ENCODE assay signal across 9 cellular contexts in the genomic region with DNA sequence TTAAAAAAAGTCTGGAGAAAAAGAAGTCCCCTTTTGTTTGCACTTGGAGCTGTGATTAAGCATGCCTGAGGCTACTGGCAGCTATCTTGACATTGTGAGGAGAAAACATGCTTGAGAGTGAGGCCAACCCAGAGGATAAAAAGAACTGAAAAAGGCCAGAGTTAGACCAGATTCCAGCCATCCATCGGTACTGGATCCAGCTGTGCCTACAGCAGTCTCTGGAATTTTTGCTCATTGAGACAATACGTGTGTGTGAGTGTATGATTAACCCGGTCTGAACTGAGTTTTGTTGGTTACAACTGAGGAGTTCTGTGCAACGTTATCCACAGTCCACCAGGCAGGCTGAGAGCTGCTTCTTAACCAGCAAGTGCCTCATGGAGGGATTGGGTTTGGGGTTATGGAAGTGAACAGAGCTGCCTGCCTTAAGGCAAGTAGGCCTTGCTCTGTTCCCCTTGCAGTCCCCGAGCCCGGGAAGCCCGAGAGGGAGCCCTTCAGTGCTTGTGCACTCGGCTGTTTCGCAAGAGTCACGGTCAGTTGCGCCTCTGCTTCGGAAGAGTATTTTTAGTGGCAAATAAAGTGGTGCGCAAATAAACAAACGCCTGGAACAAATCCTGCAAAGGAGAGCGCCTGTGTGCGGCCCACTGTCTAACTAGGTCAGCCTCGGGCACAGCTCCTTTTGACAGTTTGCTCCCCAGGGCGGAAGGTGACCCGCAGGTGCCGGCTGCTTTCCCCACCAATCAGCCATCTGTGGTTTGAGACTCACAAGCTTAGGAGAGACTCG. TPM values are rescaled to one million over a fixed set of nuclear protein-coding genes. Genes with fewer than 3 reads are reported as not detected.
DNase-seq lines count a peak whose midpoint lies in the region; ATAC-seq and TF ChIP-seq lines count a peak whose summit lies in the region.
"Had no signal": no experiment of that assay in that cellular context is flagged by ENCODE, and none has a peak within 500 bp of the region (broad histone marks: within the 10 kb centered on the region; RNA-seq: fewer than 3 reads in every experiment).

No MANE protein-coding gene starts in this region.

- TF ChIP-seq POLR2A in erythroblast (IDR thresholded peaks at IDR 0.05; ENCODE audit: low read length): no peak

- POLR2A ChIA-PET in activated CD4-positive, alpha-beta memory T cell treated with anti-CD3 and anti-CD28 coated beads for 36 hours (lab: Charles Lee): no interaction called here

- no peak overlapping the region for H3K27ac Mint-ChIP-seq in activated CD4-positive, alpha-beta memory T cell treated with anti-CD3 and anti-CD28 coated beads for 36 hours
- H3K27ac Mint-ChIP-seq: natural killer cell had no signal

- H3K9me3 ChIP-seq in right atrium auricular region (no peaks in the 10 kb centered on the region), thoracic aorta (no peaks in the 10 kb centered on the region)

- no peaks in the 10 kb centered on the region for H3K4me1 ChIP-seq in right atrium auricular region
- no peaks in the 10 kb centered on the region for H3K4me1 ChIP-seq in thoracic aorta (ENCODE audit: control insufficient read depth in 1 of 2, low read depth in 2 of 2)

- no peaks in the 10 kb centered on the region for H3K9me3 Mint-ChIP-seq in activated CD4-positive, alpha-beta memory T cell treated with anti-CD3 and anti-CD28 coated beads for 36 hours
- H3K9me3 Mint-ChIP-seq: natural killer cell had no signal

- H3K36me3 ChIP-seq in right atrium auricular region (no peaks in the 10 kb centered on the region), thoracic aorta (no peaks in the 10 kb centered on the region)

- DNase-seq in HuH-7 (ENCODE audit: low spot score) (peak; percentile 71), SKM-1 (lab: John Stamatoyannopoulos, UW; ENCODE audit: unreplicated experiment) (peak; percentile 78), right atrium auricular region (ENCODE audit: low spot score) (peak; percentile 66), thoracic aorta (ENCODE audit: low spot score) (no peak), LoVo (ENCODE audit: low spot score) (no peak), erythroblast (lab: John Stamatoyannopoulos, UW) (no peak)
- DNase-seq in activated CD4-positive, alpha-beta memory T cell treated with anti-CD3 and anti-CD28 coated beads for 36 hours: no peak
- DNase-seq: natural killer cell had no signal

- ATAC-seq in thoracic aorta (ENCODE audit: insufficient number of reproducible peaks, low FRiP score, low read depth): no peak
- ATAC-seq in GM21526 (IDR thresholded peaks at IDR 0.05; ENCODE audit: low FRiP score, unreplicated experiment): no peak
- ATAC-seq: natural killer cell had no signal

- no peak overlapping the region for H3K4me3 ChIP-seq in right atrium auricular region
- peak overlapping the region; percentile 1 for H3K4me3 ChIP-seq in thoracic aorta

- no peak for TF ChIP-seq CTCF in right atrium auricular region (IDR thresholded peaks at IDR 0.05)
- no peak for TF ChIP-seq CTCF in thoracic aorta (IDR thresholded peaks at IDR 0.05)

- H3K27me3 Mint-ChIP-seq in activated CD4-positive, alpha-beta memory T cell treated with anti-CD3 and anti-CD28 coated beads for 36 hours: peaks cover 11% of the 10 kb centered on the region

- intact Hi-C loops in activated CD4-positive, alpha-beta memory T cell treated with anti-CD3 and anti-CD28 coated beads for 36 hours (cut with micrococcal nuclease): no loop called here

- H3K27ac ChIP-seq in right atrium auricular region (no peak overlapping the region), thoracic aorta (peak overlapping the region in 1 of 2 donors; percentile 35)

- H3K36me3 Mint-ChIP-seq in activated CD4-positive, alpha-beta memory T cell treated with anti-CD3 and anti-CD28 coated beads for 36 hours: no peaks in the 10 kb centered on the region
- H3K36me3 Mint-ChIP-seq: natural killer cell had no signal

- H3K4me1 Mint-ChIP-seq in activated CD4-positive, alpha-beta memory T cell treated with anti-CD3 and anti-CD28 coated beads for 36 hours (ENCODE audit: low read depth): no peaks in the 10 kb centered on the region
- H3K4me1 Mint-ChIP-seq: natural killer cell had no signal

- no peak overlapping the region for H3K4me3 Mint-ChIP-seq in activated CD4-positive, alpha-beta memory T cell treated with anti-CD3 and anti-CD28 coated beads for 36 hours
- H3K4me3 Mint-ChIP-seq: natural killer cell had no signal

- CTCF ChIA-PET in activated CD4-positive, alpha-beta memory T cell treated with anti-CD3 and anti-CD28 coated beads for 36 hours (lab: Charles Lee): no interaction called here

- H3K27me3 ChIP-seq in right atrium auricular region (no peaks in the 10 kb centered on the region), thoracic aorta (replicated peaks; ENCODE audit: insufficient read depth) (no peaks in the 10 kb centered on the region)

RNA-seq across cellular contexts. Expression of a gene that starts 57.1 kb away (rescaled TPM):
- total RNA-seq in right atrium auricular region (1 to 10 TPM; 1.1 to 1.9 TPM), thoracic aorta (1 to 10 TPM; 3.7 to 4.0 TPM)
- total RNA-seq in activated CD4-positive, alpha-beta memory T cell treated with anti-CD3 and anti-CD28 coated beads for 36 hours: not detected
- total RNA-seq: natural killer cell had no signal

Comparison
In these comparisons a context has a peak if more than half of its experiments do, and no peak if none do; other contexts are left out.
1. DNase-seq: peak in HuH-7 (single experiment), SKM-1 (single experiment) and right atrium auricular region (single experiment); none in thoracic aorta (single experiment), LoVo (single experiment), erythroblast (0 of 2) and activated CD4-positive, alpha-beta memory T cell treated with anti-CD3 and anti-CD28 coated beads for 36 hours (single experiment).